28 cellular contexts compared by ENCODE assay signal in the genomic region with DNA sequence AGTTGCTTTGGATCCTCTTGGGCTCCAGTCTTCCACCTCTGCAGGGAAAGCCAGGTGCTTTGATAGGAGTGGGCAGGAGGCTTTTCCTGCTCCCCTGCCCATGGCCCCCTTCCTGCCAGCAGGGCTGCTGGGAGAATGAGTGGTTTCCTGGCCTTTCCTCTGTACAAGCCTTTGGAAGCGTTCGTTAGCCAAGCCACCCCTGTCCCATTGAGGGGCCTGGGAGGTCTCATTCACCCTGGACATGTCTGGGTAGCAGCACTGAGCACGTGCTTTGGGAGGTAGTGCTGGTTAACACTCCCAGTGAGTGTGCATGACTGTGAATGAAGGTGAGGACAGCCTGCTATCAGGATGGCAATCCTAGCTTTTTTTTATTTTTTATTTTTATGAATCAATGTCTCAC.
"Had no signal": no experiment of that assay in that cellular context is flagged by ENCODE, and none has a peak within 500 bp of the region (broad histone marks: within the 10 kb centered on the region; RNA-seq: fewer than 3 reads in every experiment).

No MANE protein-coding gene starts in this region.

- H3K27ac ChIP-seq: pancreas, prostate gland, right lobe of liver, sigmoid colon, stomach, thoracic aorta, thyroid gland, tibial nerve, upper lobe of right lung, uterus had no signal

- H3K27me3 Mint-ChIP-seq: stimulated activated naive CD8-positive, alpha-beta T cell treated with anti-CD3 and anti-CD28 coated beads, Interleukin-15, Interleukin-2, amounts not matched to agents 100 ng/mL and 50 ng/mL, for 24 hours had no signal

- H3K4me1 Mint-ChIP-seq: naive B cell; neural crest cell; stimulated activated effector memory CD8-positive, alpha-beta T cell treated with anti-CD3 and anti-CD28 coated beads, Interleukin-12 subunit alpha, Interleukin-12 subunit beta, amount 100 ng/mL, for 72 hours; stimulated activated naive B cell treated with anti-CD40 and anti-IgM and Interleukin-4, amounts not matched to agents 10 μg/mL and 1 μg/mL and 100 μg/mL, for 72 hours had no signal

- H3K9me3 Mint-ChIP-seq: naive thymus-derived CD8-positive, alpha-beta T cell; natural killer cell treated with Interleukin-12 subunit alpha and Interleukin-12 subunit beta and Interleukin-15 and Interleukin-18, amount 100 ng/mL, for 72 hours; nephron progenitor cell; stimulated activated effector memory CD8-positive, alpha-beta T cell treated with anti-CD3 and anti-CD28 coated beads, Interleukin-12 subunit alpha, Interleukin-12 subunit beta, amount 100 ng/mL, for 72 hours; stimulated activated naive B cell treated with anti-CD40 and anti-IgM and Interleukin-4, amounts not matched to agents 10 μg/mL and 1 μg/mL and 100 μg/mL, for 72 hours; stimulated activated naive CD8-positive, alpha-beta T cell treated with anti-CD3 and anti-CD28 coated beads, Interleukin-15, Interleukin-2, amounts not matched to agents 100 ng/mL and 50 ng/mL, for 24 hours; type B pancreatic cell had no signal

- DNase-seq: naive B cell; naive thymus-derived CD8-positive, alpha-beta T cell; nephron progenitor cell; occipital lobe; pancreas; retina; right cardiac atrium; right lobe of liver; sigmoid colon; small intestine; stimulated activated CD4-positive, alpha-beta T cell treated with anti-CD3 and anti-CD28 coated beads, Interleukin-15, amount 100 ng/mL, for 24 hours; stimulated activated CD4-positive, alpha-beta T cell treated with anti-CD3 and anti-CD28 coated beads, Interleukin-2, amount 100 ng/mL, for 24 hours; stimulated activated CD4-positive, alpha-beta T cell treated with anti-CD3 and anti-CD28 coated beads, Interleukin-2, amount 100 ng/mL, for 48 hours; stimulated activated CD4-positive, alpha-beta T cell treated with anti-CD3 and anti-CD28 coated beads, Interleukin-4, amount 100 ng/mL, for 24 hours; stimulated activated naive B cell treated with anti-CD40 and anti-IgM and Interleukin-4, amounts not matched to agents 10 μg/mL and 1 μg/mL and 100 μg/mL, for 72 hours; stimulated activated naive CD4-positive, alpha-beta T cell treated with Interleukin-2 at 50 U/mL for 16 hours; stomach; thyroid gland; upper lobe of right lung; uterus had no signal

- H3K4me3 ChIP-seq: pancreas, prostate gland, right lobe of liver, sigmoid colon, stomach, thoracic aorta, thyroid gland, tibial nerve, upper lobe of right lung, uterus had no signal

- H3K4me1 ChIP-seq: pancreas, prostate gland, right lobe of liver, sigmoid colon, stomach, thyroid gland, tibial nerve, upper lobe of right lung, uterus had no signal

- H3K36me3 Mint-ChIP-seq: naive B cell; naive thymus-derived CD8-positive, alpha-beta T cell; natural killer cell treated with Interleukin-12 subunit alpha and Interleukin-12 subunit beta and Interleukin-15 and Interleukin-18, amount 100 ng/mL, for 72 hours; stimulated activated effector memory CD8-positive, alpha-beta T cell treated with anti-CD3 and anti-CD28 coated beads, Interleukin-12 subunit alpha, Interleukin-12 subunit beta, amount 100 ng/mL, for 72 hours; stimulated activated naive B cell treated with anti-CD40 and anti-IgM and Interleukin-4, amounts not matched to agents 10 μg/mL and 1 μg/mL and 100 μg/mL, for 72 hours; type B pancreatic cell had no signal

- H3K4me3 Mint-ChIP-seq: naive B cell; naive thymus-derived CD8-positive, alpha-beta T cell; natural killer cell treated with Interleukin-12 subunit alpha and Interleukin-12 subunit beta and Interleukin-15 and Interleukin-18, amount 100 ng/mL, for 72 hours; nephron progenitor cell; neural crest cell; stimulated activated effector memory CD8-positive, alpha-beta T cell treated with anti-CD3 and anti-CD28 coated beads, Interleukin-12 subunit alpha, Interleukin-12 subunit beta, amount 100 ng/mL, for 72 hours; stimulated activated naive B cell treated with anti-CD40 and anti-IgM and Interleukin-4, amounts not matched to agents 10 μg/mL and 1 μg/mL and 100 μg/mL, for 72 hours; stimulated activated naive CD8-positive, alpha-beta T cell treated with anti-CD3 and anti-CD28 coated beads, Interleukin-15, Interleukin-2, amounts not matched to agents 100 ng/mL and 50 ng/mL, for 24 hours; type B pancreatic cell had no signal

- H3K9me3 ChIP-seq: pancreas, prostate gland, right lobe of liver, sigmoid colon, stomach, thoracic aorta, thyroid gland, tibial nerve, upper lobe of right lung, uterus had no signal

- H3K27me3 ChIP-seq: pancreas, right lobe of liver, sigmoid colon, thyroid gland, tibial nerve, upper lobe of right lung, uterus had no signal

- H3K36me3 ChIP-seq: pancreas, prostate gland, right lobe of liver, sigmoid colon, stomach, thoracic aorta, thyroid gland, tibial nerve, upper lobe of right lung, uterus had no signal

- ATAC-seq: naive thymus-derived CD8-positive, alpha-beta T cell; pancreas; right cardiac atrium; right lobe of liver; stimulated activated effector memory CD8-positive, alpha-beta T cell treated with anti-CD3 and anti-CD28 coated beads, Interleukin-12 subunit alpha, Interleukin-12 subunit beta, amount 100 ng/mL, for 72 hours; stimulated activated naive B cell treated with anti-CD40 and anti-IgM and Interleukin-4, amounts not matched to agents 10 μg/mL and 1 μg/mL and 100 μg/mL, for 72 hours; upper lobe of right lung had no signal

- H3K27ac Mint-ChIP-seq: naive B cell; naive thymus-derived CD8-positive, alpha-beta T cell; natural killer cell treated with Interleukin-12 subunit alpha and Interleukin-12 subunit beta and Interleukin-15 and Interleukin-18, amount 100 ng/mL, for 72 hours; nephron progenitor cell; stimulated activated effector memory CD8-positive, alpha-beta T cell treated with anti-CD3 and anti-CD28 coated beads, Interleukin-12 subunit alpha, Interleukin-12 subunit beta, amount 100 ng/mL, for 72 hours; stimulated activated naive B cell treated with anti-CD40 and anti-IgM and Interleukin-4, amounts not matched to agents 10 μg/mL and 1 μg/mL and 100 μg/mL, for 72 hours; stimulated activated naive CD8-positive, alpha-beta T cell treated with anti-CD3 and anti-CD28 coated beads, Interleukin-15, Interleukin-2, amounts not matched to agents 100 ng/mL and 50 ng/mL, for 24 hours; type B pancreatic cell had no signal
